ENCODE assay signal across 15 cellular contexts in genomic region chr12:544142-544541, GRCh38.
DNase-seq lines count a peak whose midpoint lies in the region; FAIRE-seq and TF ChIP-seq lines count a peak whose summit lies in the region.
"Had no signal": no experiment of that assay in that cellular context is flagged by ENCODE, and none has a peak within 500 bp of the region (broad histone marks: within the 10 kb centered on the region; RNA-seq: fewer than 3 reads in every experiment).

No MANE protein-coding gene starts in this region.

- no peak for DNase-seq in activated naive CD8-positive, alpha-beta T cell treated with anti-CD3 and anti-CD28 coated beads for 36 hours
- DNase-seq in astrocyte (ENCODE audit: low read depth): no peak
- no peak for DNase-seq in neuronal stem cell (ENCODE audit: low spot score)
- no peak for DNase-seq in dermis blood vessel endothelial cell
- DNase-seq in suprapubic skin (ENCODE audit: low spot score in 2 of 2): no peak
- no peak for DNase-seq in NCI-H1092 (lab: John Stamatoyannopoulos, UW)
- DNase-seq: 8988T; CD4-positive, alpha-beta memory T cell; DMS79; GOT3; H9 had no signal

- H4K20me1 ChIP-seq in astrocyte (ENCODE audit: insufficient read depth, low read length): no peaks in the 10 kb centered on the region
- H4K20me1 ChIP-seq: BLaER1 had no signal

- no peak overlapping the region for H3K4me3 Mint-ChIP-seq in activated naive CD8-positive, alpha-beta T cell
- no peak overlapping the region for H3K4me3 Mint-ChIP-seq in activated naive CD8-positive, alpha-beta T cell treated with anti-CD3 and anti-CD28 coated beads for 36 hours
- peak overlapping the region; percentile 1 for H3K4me3 Mint-ChIP-seq in astrocyte (ENCODE audit: unreplicated experiment)
- H3K4me3 Mint-ChIP-seq: CD4-positive, alpha-beta memory T cell; H9 had no signal

- no peak overlapping the region for H3K9ac ChIP-seq in astrocyte (ENCODE audit: low read length)
- H3K9ac ChIP-seq in neuronal stem cell (ENCODE audit: low read depth, low read length, poor library complexity): no peak overlapping the region
- H3K9ac ChIP-seq: BLaER1 had no signal

- no peak overlapping the region for H2BK12ac ChIP-seq in neuronal stem cell (ENCODE audit: low read length)

- H3K9me3 ChIP-seq in astrocyte (ENCODE audit: insufficient read depth, low read depth, low read length) (no peaks in the 10 kb centered on the region), neuronal stem cell (replicated peaks in 1 of 2; ENCODE audit: control insufficient read depth in 2 of 2, insufficient read depth in 1 of 2, low read depth in 1 of 2, low read length in 2 of 2) (no peaks in the 10 kb centered on the region), suprapubic skin (no peaks in the 10 kb centered on the region)
- H3K9me3 ChIP-seq: BLaER1 had no signal

- H2AK5ac ChIP-seq in neuronal stem cell (ENCODE audit: low read depth, low read length): no peak overlapping the region

- H3K4me1 ChIP-seq in astrocyte (ENCODE audit: insufficient read depth, low read length) (peaks cover 1% of the 10 kb centered on the region), neuronal stem cell (ENCODE audit: control insufficient read depth in 2 of 2, insufficient read depth in 1 of 2, low read depth in 1 of 2, low read length in 2 of 2) (peaks cover 21 to 23% of the 10 kb centered on the region in 2 donors), suprapubic skin (peaks cover 47% of the 10 kb centered on the region)

- peaks cover 3% of the 10 kb centered on the region for H3K36me3 Mint-ChIP-seq in activated naive CD8-positive, alpha-beta T cell
- H3K36me3 Mint-ChIP-seq in activated naive CD8-positive, alpha-beta T cell treated with anti-CD3 and anti-CD28 coated beads for 36 hours: no peaks in the 10 kb centered on the region
- H3K36me3 Mint-ChIP-seq in astrocyte (ENCODE audit: low read depth, unreplicated experiment): peaks cover 4% of the 10 kb centered on the region
- H3K36me3 Mint-ChIP-seq: CD4-positive, alpha-beta memory T cell had no signal

- no peak overlapping the region for H3K14ac ChIP-seq in neuronal stem cell (ENCODE audit: low read length)

- H3K36me3 ChIP-seq in astrocyte (ENCODE audit: insufficient read depth, low read length) (no peaks in the 10 kb centered on the region), neuronal stem cell (replicated peaks in 1 of 2; ENCODE audit: control insufficient read depth in 2 of 2, insufficient read depth in 2 of 2, low read length in 2 of 2) (peaks cover 0 to 4% of the 10 kb centered on the region in 2 donors), suprapubic skin (no peaks in the 10 kb centered on the region)
- H3K36me3 ChIP-seq: BLaER1 had no signal

- TF ChIP-seq CTCF in astrocyte (IDR thresholded peaks at IDR 0.05; ENCODE audit: insufficient read depth, low read depth, low read length): no peak
- no peak for TF ChIP-seq CTCF in suprapubic skin (IDR thresholded peaks at IDR 0.05)

- H3K4me3 ChIP-seq in astrocyte (ENCODE audit: insufficient read depth, low read depth, low read length) (no peak overlapping the region), neuronal stem cell (ENCODE audit: low read length in 2 of 2) (no peak overlapping the region), suprapubic skin (no peak overlapping the region)
- H3K4me3 ChIP-seq: BLaER1, GM12878 had no signal

- H3K27me3 ChIP-seq in astrocyte (ENCODE audit: insufficient read depth, low read length) (peaks cover 22% of the 10 kb centered on the region), neuronal stem cell (ENCODE audit: control insufficient read depth in 3 of 3, insufficient read depth in 3 of 3, low read depth in 1 of 3, low read length in 3 of 3) (peaks cover 0 to 3% (median 0%) of the 10 kb centered on the region in 3 experiments), suprapubic skin (peaks cover 15% of the 10 kb centered on the region)
- H3K27me3 ChIP-seq: BLaER1 had no signal

- no peak overlapping the region for H3K23ac ChIP-seq in neuronal stem cell (ENCODE audit: low read depth, low read length, poor library complexity)

- no peak for TF ChIP-seq EP300 in suprapubic skin (IDR thresholded peaks at IDR 0.05)

- no peak overlapping the region for H2BK15ac ChIP-seq in neuronal stem cell (ENCODE audit: low read length)

- TF ChIP-seq POLR2A in suprapubic skin (IDR thresholded peaks at IDR 0.05): no peak

- peak overlapping the region; percentile 50 for H3K27ac Mint-ChIP-seq in activated naive CD8-positive, alpha-beta T cell
- no peak overlapping the region for H3K27ac Mint-ChIP-seq in activated naive CD8-positive, alpha-beta T cell treated with anti-CD3 and anti-CD28 coated beads for 36 hours
- no peak overlapping the region for H3K27ac Mint-ChIP-seq in astrocyte (ENCODE audit: unreplicated experiment)

- H3K79me1 ChIP-seq in neuronal stem cell (ENCODE audit: low read depth, low read length): no peaks in the 10 kb centered on the region

- H4K91ac ChIP-seq in neuronal stem cell (ENCODE audit: low read depth, low read length, poor library complexity): no peak overlapping the region

- H3K79me2 ChIP-seq in astrocyte (ENCODE audit: insufficient read depth, low read length): no peaks in the 10 kb centered on the region

- H2BK120ac ChIP-seq in neuronal stem cell (ENCODE audit: low read depth, low read length): no peak overlapping the region

- peaks cover 30% of the 10 kb centered on the region for H3K4me1 Mint-ChIP-seq in activated naive CD8-positive, alpha-beta T cell (ENCODE audit: low read depth)
- peaks cover 22% of the 10 kb centered on the region for H3K4me1 Mint-ChIP-seq in activated naive CD8-positive, alpha-beta T cell treated with anti-CD3 and anti-CD28 coated beads for 36 hours
- peaks cover 8% of the 10 kb centered on the region for H3K4me1 Mint-ChIP-seq in astrocyte (ENCODE audit: low read depth, unreplicated experiment)

- WGBS in neuronal stem cell (ENCODE audit: extremely low coverage in 2 of 2, insufficient read length in 2 of 2, insufficient replicate concordance in 1 of 2), 2 donors: no CpG with 5 or more reads among the region's 8 CpGs
- WGBS in suprapubic skin: 61% methylated on average over 8 of the region's 8 CpGs

- peak overlapping the region; percentile 3 for H3K18ac ChIP-seq in neuronal stem cell (ENCODE audit: low read length)

- no peaks in the 10 kb centered on the region for H3K9me3 Mint-ChIP-seq in activated naive CD8-positive, alpha-beta T cell (ENCODE audit: low read depth)
- H3K9me3 Mint-ChIP-seq in activated naive CD8-positive, alpha-beta T cell treated with anti-CD3 and anti-CD28 coated beads for 36 hours: no peaks in the 10 kb centered on the region
- H3K9me3 Mint-ChIP-seq in astrocyte (ENCODE audit: unreplicated experiment): no peaks in the 10 kb centered on the region
- H3K9me3 Mint-ChIP-seq: CD4-positive, alpha-beta memory T cell; H9 had no signal

- no peak overlapping the region for H2AFZ ChIP-seq in astrocyte (ENCODE audit: low read depth, low read length)
- no peak overlapping the region for H2AFZ ChIP-seq in neuronal stem cell (ENCODE audit: low read length)

- peaks cover 13% of the 10 kb centered on the region for H3K27me3 Mint-ChIP-seq in activated naive CD8-positive, alpha-beta T cell
- H3K27me3 Mint-ChIP-seq in activated naive CD8-positive, alpha-beta T cell treated with anti-CD3 and anti-CD28 coated beads for 36 hours: peaks cover 39% of the 10 kb centered on the region
- H3K27me3 Mint-ChIP-seq in astrocyte (ENCODE audit: low read depth, unreplicated experiment): peaks cover 32% of the 10 kb centered on the region

- no peak overlapping the region for H3K4ac ChIP-seq in neuronal stem cell (ENCODE audit: low read length)

- no peak overlapping the region for H4K8ac ChIP-seq in neuronal stem cell (ENCODE audit: low read depth, low read length)

- FAIRE-seq in astrocyte (lab: Jason Lieb, UNC): no peak
- FAIRE-seq: GM12878, GM18507 had no signal

- H2BK5ac ChIP-seq in neuronal stem cell (ENCODE audit: low read length): no peak overlapping the region

- no peak overlapping the region for H3K4me2 ChIP-seq in astrocyte (ENCODE audit: low read length)
- H3K4me2 ChIP-seq in neuronal stem cell (ENCODE audit: insufficient read depth, low read length, poor library complexity, severe bottlenecking): no peak overlapping the region

- H3K27ac ChIP-seq in astrocyte (ENCODE audit: low read depth, low read length) (no peak overlapping the region), neuronal stem cell (replicated peaks; ENCODE audit: low read length) (no peak overlapping the region), suprapubic skin (no peak overlapping the region)
- H3K27ac ChIP-seq: BLaER1 had no signal
